22 cellular contexts compared by ENCODE assay signal in genomic region chr2:62291517-62292137, GRCh38.
DNase-seq lines count a peak whose midpoint lies in the region; ATAC-seq, FAIRE-seq and TF ChIP-seq lines count a peak whose summit lies in the region.
"Had no signal": no experiment of that assay in that cellular context is flagged by ENCODE, and none has a peak within 500 bp of the region (broad histone marks: within the 10 kb centered on the region; RNA-seq: fewer than 3 reads in every experiment).

No MANE protein-coding gene starts in this region.

- no peak overlapping the region for H3K4me3 ChIP-seq in CD4-positive, CD25-positive, alpha-beta regulatory T cell (ENCODE audit: low read depth, low read length)
- H3K4me3 ChIP-seq in astrocyte (ENCODE audit: insufficient read depth, low read depth, low read length): no peak overlapping the region
- peak overlapping the region in 1 of 2 donors; percentile 54 for H3K4me3 ChIP-seq in kidney (ENCODE audit: low read length in 2 of 2)
- H3K4me3 ChIP-seq in skeletal muscle tissue (ENCODE audit: low read length in 3 of 3): peak overlapping the region in 1 of 3 donors; percentile 43
- no peak overlapping the region for H3K4me3 ChIP-seq in Karpas-422 (ENCODE audit: low read length)
- H3K4me3 ChIP-seq in brain microvascular endothelial cell (ENCODE audit: low read depth, low read length): no peak overlapping the region
- H3K4me3 ChIP-seq in colonic mucosa: no peak overlapping the region
- H3K4me3 ChIP-seq: suprapubic skin had no signal

- H3K36me3 Mint-ChIP-seq in CD4-positive, CD25-positive, alpha-beta regulatory T cell: no peaks in the 10 kb centered on the region
- H3K36me3 Mint-ChIP-seq in astrocyte (ENCODE audit: low read depth, unreplicated experiment): no peaks in the 10 kb centered on the region
- H3K36me3 Mint-ChIP-seq: activated naive CD4-positive, alpha-beta T cell treated with anti-CD3 and anti-CD28 coated beads, Interleukin-2, amount 50 U/mL, for 72 hours; CD8-positive, alpha-beta T cell; naive thymus-derived CD8-positive, alpha-beta T cell had no signal

- H2AFZ ChIP-seq in astrocyte (ENCODE audit: low read depth, low read length) (no peak overlapping the region), Karpas-422 (ENCODE audit: low read length) (no peak overlapping the region)

- H3K4me3 Mint-ChIP-seq in CD4-positive, CD25-positive, alpha-beta regulatory T cell: no peak overlapping the region
- no peak overlapping the region for H3K4me3 Mint-ChIP-seq in astrocyte (ENCODE audit: unreplicated experiment)
- H3K4me3 Mint-ChIP-seq: activated T-helper 17 cell treated with anti-CD3 and anti-CD28 coated beads, Interleukin-2, amount 50 U/mL, for 72 hours; CD8-positive, alpha-beta T cell; central memory CD8-positive, alpha-beta T cell; naive thymus-derived CD8-positive, alpha-beta T cell had no signal

- H3K27me3 Mint-ChIP-seq in CD4-positive, CD25-positive, alpha-beta regulatory T cell: no peaks in the 10 kb centered on the region
- H3K27me3 Mint-ChIP-seq in astrocyte (ENCODE audit: low read depth, unreplicated experiment): peaks cover 4% of the 10 kb centered on the region
- H3K27me3 Mint-ChIP-seq: activated T-helper 17 cell treated with anti-CD3 and anti-CD28 coated beads, Interleukin-2, amount 50 U/mL, for 72 hours; central memory CD8-positive, alpha-beta T cell; naive thymus-derived CD8-positive, alpha-beta T cell had no signal

- peak overlapping the region in 2 of 3 donors; percentile 9 to 39 for H3K27ac Mint-ChIP-seq in CD4-positive, CD25-positive, alpha-beta regulatory T cell
- H3K27ac Mint-ChIP-seq in astrocyte (ENCODE audit: unreplicated experiment): no peak overlapping the region
- H3K27ac Mint-ChIP-seq: activated T-helper 17 cell treated with anti-CD3 and anti-CD28 coated beads, Interleukin-2, amount 50 U/mL, for 72 hours; CD8-positive, alpha-beta T cell had no signal

- no peak overlapping the region for H3K9ac ChIP-seq in astrocyte (ENCODE audit: low read length)
- no peak overlapping the region for H3K9ac ChIP-seq in kidney (ENCODE audit: low read length in 2 of 2)
- peak overlapping the region; percentile 5 to 45 (median 20) for H3K9ac ChIP-seq in skeletal muscle tissue (ENCODE audit: low read depth in 1 of 3, low read length in 3 of 3)
- H3K9ac ChIP-seq in Karpas-422 (ENCODE audit: low read length): no peak overlapping the region
- peak overlapping the region in 1 of 2 donors; percentile 4 for H3K9ac ChIP-seq in colonic mucosa (ENCODE audit: low read depth in 2 of 2, low read length in 2 of 2)

- H3K36me3 ChIP-seq in CD4-positive, CD25-positive, alpha-beta regulatory T cell (ENCODE audit: control insufficient read depth, insufficient read depth, low read length): no peaks in the 10 kb centered on the region
- no peaks in the 10 kb centered on the region for H3K36me3 ChIP-seq in astrocyte (ENCODE audit: insufficient read depth, low read length)
- no peaks in the 10 kb centered on the region for H3K36me3 ChIP-seq in kidney (ENCODE audit: control insufficient read depth in 1 of 2, insufficient read depth in 2 of 2, low read length in 2 of 2)
- H3K36me3 ChIP-seq in skeletal muscle tissue (ENCODE audit: control insufficient read depth in 3 of 3, insufficient read depth in 3 of 3, low read length in 3 of 3): no peaks in the 10 kb centered on the region
- no peaks in the 10 kb centered on the region for H3K36me3 ChIP-seq in Karpas-422 (ENCODE audit: insufficient read depth, low read length)
- no peaks in the 10 kb centered on the region for H3K36me3 ChIP-seq in brain microvascular endothelial cell (replicated peaks)
- H3K36me3 ChIP-seq in colonic mucosa: no peaks in the 10 kb centered on the region
- H3K36me3 ChIP-seq: heart left ventricle, suprapubic skin had no signal

- ATAC-seq in CD4-positive, CD25-positive, alpha-beta regulatory T cell (ENCODE audit: low read depth in 2 of 2): no peak
- no peak for ATAC-seq in HG02938 (IDR thresholded peaks at IDR 0.05; ENCODE audit: unreplicated experiment)
- ATAC-seq: activated naive CD4-positive, alpha-beta T cell treated with anti-CD3 and anti-CD28 coated beads, Interleukin-2, amount 50 U/mL, for 72 hours; CD8-positive, alpha-beta T cell; naive thymus-derived CD8-positive, alpha-beta T cell had no signal

- H3K4me1 ChIP-seq in CD4-positive, CD25-positive, alpha-beta regulatory T cell (ENCODE audit: control insufficient read depth, insufficient read depth, low read length, poor library complexity, severe bottlenecking): peaks cover 6% of the 10 kb centered on the region
- H3K4me1 ChIP-seq in astrocyte (ENCODE audit: insufficient read depth, low read length) (peaks cover 14% of the 10 kb centered on the region), kidney (ENCODE audit: control insufficient read depth in 1 of 2, insufficient read depth in 1 of 2, low read depth in 1 of 2, low read length in 2 of 2) (peaks cover 18 to 23% of the 10 kb centered on the region in 2 donors), skeletal muscle tissue (ENCODE audit: control insufficient read depth in 3 of 3, insufficient read depth in 3 of 3, low read length in 3 of 3) (peaks cover 31 to 38% (median 35%) of the 10 kb centered on the region in 3 donors), Karpas-422 (ENCODE audit: low read length) (no peaks in the 10 kb centered on the region), colonic mucosa (peaks cover 12% of the 10 kb centered on the region)

- DNase-seq in CD4-positive, CD25-positive, alpha-beta regulatory T cell: no peak
- no peak for DNase-seq in astrocyte (ENCODE audit: low read depth)
- peak; percentile 18 for DNase-seq in kidney
- DNase-seq in Karpas-422: no peak
- DNase-seq in brain microvascular endothelial cell: no peak
- no peak for DNase-seq in colonic mucosa
- DNase-seq: activated CD4-positive, alpha-beta T cell treated with anti-CD3 and anti-CD28 coated beads, Interleukin-2, amount 50 U/mL, for 4 hours; activated CD4-positive, CD25-positive, alpha-beta regulatory T cell; anterior cingulate cortex; CD8-positive, alpha-beta T cell; heart left ventricle; left cardiac atrium; naive thymus-derived CD8-positive, alpha-beta T cell; NCI-H146 had no signal

- no peaks in the 10 kb centered on the region for H3K9me2 ChIP-seq in Karpas-422 (replicated peaks; ENCODE audit: insufficient read depth, low read length)

- no peaks in the 10 kb centered on the region for H3K27me3 ChIP-seq in CD4-positive, CD25-positive, alpha-beta regulatory T cell (ENCODE audit: control insufficient read depth, insufficient read depth, low read length)
- H3K27me3 ChIP-seq in astrocyte (ENCODE audit: insufficient read depth, low read length): no peaks in the 10 kb centered on the region
- H3K27me3 ChIP-seq in skeletal muscle tissue (ENCODE audit: control insufficient read depth in 3 of 3, insufficient read depth in 3 of 3, low read length in 3 of 3): no peaks in the 10 kb centered on the region
- no peaks in the 10 kb centered on the region for H3K27me3 ChIP-seq in Karpas-422 (ENCODE audit: low read length)
- H3K27me3 ChIP-seq in brain microvascular endothelial cell (replicated peaks): no peaks in the 10 kb centered on the region
- no peaks in the 10 kb centered on the region for H3K27me3 ChIP-seq in colonic mucosa
- H3K27me3 ChIP-seq: heart left ventricle, suprapubic skin had no signal

- no peak overlapping the region for H3K27ac ChIP-seq in CD4-positive, CD25-positive, alpha-beta regulatory T cell (ENCODE audit: insufficient read depth, low read length, poor library complexity, severe bottlenecking)
- H3K27ac ChIP-seq in astrocyte (ENCODE audit: low read depth, low read length) (no peak overlapping the region), kidney (ENCODE audit: low read depth in 2 of 2, low read length in 2 of 2) (peak overlapping the region in 1 of 2 donors; percentile 92), skeletal muscle tissue (ENCODE audit: low read depth, low read length) (no peak overlapping the region), Karpas-422 (ENCODE audit: low read length) (no peak overlapping the region), brain microvascular endothelial cell (no peak overlapping the region), colonic mucosa (no peak overlapping the region)

- TF ChIP-seq CTCF in astrocyte (IDR thresholded peaks at IDR 0.05; ENCODE audit: insufficient read depth, low read depth, low read length) (no peak), kidney (IDR thresholded peaks at IDR 0.05; ENCODE audit: borderline replicate concordance, extremely low read depth, insufficient read depth) (no peak), brain microvascular endothelial cell (IDR thresholded peaks at IDR 0.05; ENCODE audit: low read depth, low read length, missing control alignments) (no peak), colonic mucosa (IDR thresholded peaks at IDR 0.05) (no peak)

- H3K9me3 Mint-ChIP-seq in CD4-positive, CD25-positive, alpha-beta regulatory T cell: peaks cover 0 to 2% (median 0%) of the 10 kb centered on the region in 7 donors
- no peaks in the 10 kb centered on the region for H3K9me3 Mint-ChIP-seq in astrocyte (ENCODE audit: unreplicated experiment)
- H3K9me3 Mint-ChIP-seq: activated naive CD4-positive, alpha-beta T cell treated with anti-CD3 and anti-CD28 coated beads, Interleukin-2, amount 50 U/mL, for 72 hours; activated T-helper 17 cell treated with anti-CD3 and anti-CD28 coated beads, Interleukin-2, amount 50 U/mL, for 72 hours; CD8-positive, alpha-beta T cell; central memory CD8-positive, alpha-beta T cell; naive thymus-derived CD8-positive, alpha-beta T cell had no signal

- no peak for FAIRE-seq in astrocyte (lab: Jason Lieb, UNC)
- FAIRE-seq in kidney (lab: Jason Lieb, UNC): no peak
- FAIRE-seq: G401.6, GM18507 had no signal

- no peaks in the 10 kb centered on the region for H3K9me3 ChIP-seq in CD4-positive, CD25-positive, alpha-beta regulatory T cell (ENCODE audit: control insufficient read depth in 2 of 2, low read length in 2 of 2)
- H3K9me3 ChIP-seq in astrocyte (ENCODE audit: insufficient read depth, low read depth, low read length): no peaks in the 10 kb centered on the region
- no peaks in the 10 kb centered on the region for H3K9me3 ChIP-seq in kidney (ENCODE audit: control insufficient read depth in 1 of 2, low read length in 2 of 2)
- H3K9me3 ChIP-seq in skeletal muscle tissue (ENCODE audit: control insufficient read depth in 3 of 3, low read length in 3 of 3): no peaks in the 10 kb centered on the region
- H3K9me3 ChIP-seq in Karpas-422 (ENCODE audit: low read length): no peaks in the 10 kb centered on the region
- no peaks in the 10 kb centered on the region for H3K9me3 ChIP-seq in colonic mucosa
- H3K9me3 ChIP-seq: heart left ventricle, suprapubic skin had no signal

- H3K4me2 ChIP-seq in astrocyte (ENCODE audit: low read length): peak overlapping the region; percentile 25
- H3K4me2 ChIP-seq in Karpas-422 (ENCODE audit: low read depth, low read length, poor library complexity, severe bottlenecking): no peak overlapping the region

- H4K20me1 ChIP-seq in astrocyte (ENCODE audit: insufficient read depth, low read length) (no peaks in the 10 kb centered on the region), Karpas-422 (ENCODE audit: insufficient read depth, low read depth, low read length) (no peaks in the 10 kb centered on the region)

- H3K4me1 Mint-ChIP-seq in CD4-positive, CD25-positive, alpha-beta regulatory T cell: peaks cover 0 to 13% (median 6%) of the 10 kb centered on the region in 4 donors
- H3K4me1 Mint-ChIP-seq in astrocyte (ENCODE audit: low read depth, unreplicated experiment): peaks cover 16% of the 10 kb centered on the region

- in situ Hi-C loops in brain microvascular endothelial cell (cut with HindIII; ENCODE audit: low pct_ligation_motif_present, low sequenced_read_pairs): no loop called here

- intact Hi-C loops in kidney (cut with DNase I): no loop called here
- intact Hi-C loops in colonic mucosa (cut with DNase I): no loop called here

- no peaks in the 10 kb centered on the region for H3K79me2 ChIP-seq in astrocyte (ENCODE audit: insufficient read depth, low read length)
- no peaks in the 10 kb centered on the region for H3K79me2 ChIP-seq in Karpas-422 (ENCODE audit: low read length)

Comparison
In these comparisons a context has a peak if more than half of its experiments do, and no peak if none do; other contexts are left out.
1. H3K9ac ChIP-seq: peak in skeletal muscle tissue (3 of 3); none in astrocyte (single experiment), kidney (0 of 2) and Karpas-422 (single experiment).